20 cellular contexts compared by ENCODE assay signal in the genomic region with DNA sequence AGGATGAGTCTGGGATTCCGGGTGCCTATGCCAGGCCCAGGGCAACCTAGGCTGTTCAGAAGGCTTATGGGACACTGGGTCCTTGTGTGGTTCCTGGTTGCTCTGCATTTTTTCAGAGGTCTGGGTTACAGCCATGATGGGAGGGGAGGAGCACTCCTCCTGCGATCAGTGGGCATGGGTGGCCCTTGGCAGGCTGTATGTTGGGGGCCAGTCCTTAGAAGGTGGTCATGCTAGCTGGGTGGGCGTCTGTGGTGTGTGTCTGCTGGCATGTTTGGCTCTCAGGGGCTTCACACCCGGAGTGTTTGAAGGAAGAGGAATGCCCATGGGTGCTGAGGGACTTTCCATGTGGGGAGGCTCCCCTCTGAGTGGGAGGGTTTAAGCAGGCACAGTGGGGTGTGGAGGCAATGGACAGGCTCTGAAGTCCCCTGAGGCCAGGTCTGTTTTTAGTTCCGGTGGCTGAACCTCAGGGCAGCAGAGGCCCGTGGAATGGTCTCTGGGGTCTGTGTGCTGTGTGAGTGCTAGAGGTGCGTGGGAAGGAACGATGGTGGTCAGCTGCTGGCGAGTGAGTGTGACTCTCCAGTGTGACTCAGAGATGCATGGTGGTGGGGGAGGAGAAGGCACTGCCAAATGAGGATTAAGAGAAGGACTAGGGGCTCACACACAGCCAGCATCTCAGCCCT. TPM values are rescaled to one million over a fixed set of nuclear protein-coding genes. Genes with fewer than 3 reads are reported as not detected.
DNase-seq lines count a peak whose midpoint lies in the region; ATAC-seq and TF ChIP-seq lines count a peak whose summit lies in the region.
"Had no signal": no experiment of that assay in that cellular context is flagged by ENCODE, and none has a peak within 500 bp of the region (broad histone marks: within the 10 kb centered on the region; RNA-seq: fewer than 3 reads in every experiment).

No MANE protein-coding gene starts in this region.

- ATAC-seq in GM21447 (IDR thresholded peaks at IDR 0.05; ENCODE audit: unreplicated experiment) (peak; percentile 36), HG03460 (IDR thresholded peaks at IDR 0.05; ENCODE audit: unreplicated experiment) (peak; percentile 32), naive B cell (ENCODE audit: low read depth in 2 of 2) (no peak), GM18519 (IDR thresholded peaks at IDR 0.05; ENCODE audit: low FRiP score, unreplicated experiment) (no peak)
- ATAC-seq: SK-N-SH treated with all-trans-retinoic acid at 6 μM for 48 hours had no signal

- peaks cover 0 to 2% (median 0%) of the 10 kb centered on the region in 7 donors for H3K9me3 Mint-ChIP-seq in naive B cell
- H3K9me3 Mint-ChIP-seq: H9 had no signal

- no peak overlapping the region for H3K4me3 ChIP-seq in effector memory CD4-positive, alpha-beta T cell (ENCODE audit: insufficient read depth, low read depth, low read length, poor library complexity, severe bottlenecking)
- H3K4me3 ChIP-seq: right atrium auricular region had no signal

- H3K4me1 ChIP-seq in effector memory CD4-positive, alpha-beta T cell (ENCODE audit: control insufficient read depth, insufficient read depth, low read length, poor library complexity, severe bottlenecking): no peaks in the 10 kb centered on the region
- H3K4me1 ChIP-seq: right atrium auricular region had no signal

- no peaks in the 10 kb centered on the region for H3K36me3 ChIP-seq in effector memory CD4-positive, alpha-beta T cell (ENCODE audit: control insufficient read depth, insufficient read depth, low read length)
- H3K36me3 ChIP-seq: right atrium auricular region had no signal

- H3K9me3 ChIP-seq in effector memory CD4-positive, alpha-beta T cell (ENCODE audit: control insufficient read depth, low read length): no peaks in the 10 kb centered on the region
- H3K9me3 ChIP-seq: right atrium auricular region had no signal

- DNase-seq in GM13976 (ENCODE audit: low spot score) (peak; percentile 42), naive B cell (no peak), T-helper 9 cell (no peak), NCI-H345 (lab: John Stamatoyannopoulos, UW) (no peak)
- no peak for DNase-seq in effector memory CD4-positive, alpha-beta T cell
- DNase-seq: activated CD8-positive, alpha-beta memory T cell treated with anti-CD3 and anti-CD28 coated beads, Interleukin-2, amount 50 U/mL, for 4 hours; cerebellar nuclear complex; H9; head of caudate nucleus; NCI-H2107; stimulated activated CD4-positive, alpha-beta T cell treated with anti-CD3 and anti-CD28 coated beads, Interleukin-4, amount 100 ng/mL, for 24 hours; stimulated activated naive CD4-positive, alpha-beta T cell treated with Interleukin-2 at 50 U/mL for 16 hours had no signal

- no peak overlapping the region for H3K27ac ChIP-seq in effector memory CD4-positive, alpha-beta T cell (ENCODE audit: insufficient read depth, low read length, poor library complexity, severe bottlenecking)
- H3K27ac ChIP-seq: right atrium auricular region had no signal

- peaks cover 5 to 23% (median 16%) of the 10 kb centered on the region in 3 donors for H3K27me3 Mint-ChIP-seq in naive B cell
- H3K27me3 Mint-ChIP-seq: activated naive CD8-positive, alpha-beta T cell had no signal

- no peaks in the 10 kb centered on the region for H3K36me3 Mint-ChIP-seq in naive B cell
- H3K36me3 Mint-ChIP-seq: activated naive CD8-positive, alpha-beta T cell had no signal

- H3K4me1 Mint-ChIP-seq in naive B cell: peaks cover 34 to 58% (median 39%) of the 10 kb centered on the region in 3 donors

- TF ChIP-seq CTCF in GM13976 (IDR thresholded peaks at IDR 0.05; ENCODE audit: borderline replicate concordance, control extremely low read depth, extremely low read depth, insufficient read depth, missing control alignments): no peak

- peak overlapping the region in 2 of 8 donors; percentile 14 to 44 for H3K4me3 Mint-ChIP-seq in naive B cell
- H3K4me3 Mint-ChIP-seq: activated naive CD8-positive, alpha-beta T cell; H9 had no signal

- no peaks in the 10 kb centered on the region for H3K27me3 ChIP-seq in effector memory CD4-positive, alpha-beta T cell (replicated peaks; ENCODE audit: control insufficient read depth, insufficient read depth, low read length, poor library complexity, severe bottlenecking)
- H3K27me3 ChIP-seq: right atrium auricular region had no signal

- peak overlapping the region in 4 of 6 donors; percentile 40 to 51 (median 44) for H3K27ac Mint-ChIP-seq in naive B cell
- H3K27ac Mint-ChIP-seq: activated naive CD8-positive, alpha-beta T cell had no signal

- in situ Hi-C loops in GM13976 (cut with MboI; ENCODE audit: low sequenced_read_pairs, unreplicated experiment): no loop called here

RNA-seq across cellular contexts. Expression of a gene that starts 25.3 kb away (rescaled TPM):
- not detected for polyA plus RNA-seq in naive B cell (ENCODE audit: low read depth in 6 of 6)
- polyA plus RNA-seq: BJ, endothelial cell of umbilical vein had no signal

Comparison
In these comparisons a context has a peak if more than half of its experiments do, and no peak if none do; other contexts are left out.
1. ATAC-seq: peak in GM21447 (single experiment) and HG03460 (single experiment); none in naive B cell (0 of 2) and GM18519 (single experiment).